ENCODE assay signal across 1 cellular context in genomic region chr10:127033569-127034175, GRCh38.
TF ChIP-seq lines count a peak whose summit lies in the region.

No MANE protein-coding gene starts in this region.

TF ChIP-seq in HepG2, 621 proteins besides CTCF, POLR2A, EP300 and RAD21 (continued from another document):
- TF ChIP-seq, protein P1, sequence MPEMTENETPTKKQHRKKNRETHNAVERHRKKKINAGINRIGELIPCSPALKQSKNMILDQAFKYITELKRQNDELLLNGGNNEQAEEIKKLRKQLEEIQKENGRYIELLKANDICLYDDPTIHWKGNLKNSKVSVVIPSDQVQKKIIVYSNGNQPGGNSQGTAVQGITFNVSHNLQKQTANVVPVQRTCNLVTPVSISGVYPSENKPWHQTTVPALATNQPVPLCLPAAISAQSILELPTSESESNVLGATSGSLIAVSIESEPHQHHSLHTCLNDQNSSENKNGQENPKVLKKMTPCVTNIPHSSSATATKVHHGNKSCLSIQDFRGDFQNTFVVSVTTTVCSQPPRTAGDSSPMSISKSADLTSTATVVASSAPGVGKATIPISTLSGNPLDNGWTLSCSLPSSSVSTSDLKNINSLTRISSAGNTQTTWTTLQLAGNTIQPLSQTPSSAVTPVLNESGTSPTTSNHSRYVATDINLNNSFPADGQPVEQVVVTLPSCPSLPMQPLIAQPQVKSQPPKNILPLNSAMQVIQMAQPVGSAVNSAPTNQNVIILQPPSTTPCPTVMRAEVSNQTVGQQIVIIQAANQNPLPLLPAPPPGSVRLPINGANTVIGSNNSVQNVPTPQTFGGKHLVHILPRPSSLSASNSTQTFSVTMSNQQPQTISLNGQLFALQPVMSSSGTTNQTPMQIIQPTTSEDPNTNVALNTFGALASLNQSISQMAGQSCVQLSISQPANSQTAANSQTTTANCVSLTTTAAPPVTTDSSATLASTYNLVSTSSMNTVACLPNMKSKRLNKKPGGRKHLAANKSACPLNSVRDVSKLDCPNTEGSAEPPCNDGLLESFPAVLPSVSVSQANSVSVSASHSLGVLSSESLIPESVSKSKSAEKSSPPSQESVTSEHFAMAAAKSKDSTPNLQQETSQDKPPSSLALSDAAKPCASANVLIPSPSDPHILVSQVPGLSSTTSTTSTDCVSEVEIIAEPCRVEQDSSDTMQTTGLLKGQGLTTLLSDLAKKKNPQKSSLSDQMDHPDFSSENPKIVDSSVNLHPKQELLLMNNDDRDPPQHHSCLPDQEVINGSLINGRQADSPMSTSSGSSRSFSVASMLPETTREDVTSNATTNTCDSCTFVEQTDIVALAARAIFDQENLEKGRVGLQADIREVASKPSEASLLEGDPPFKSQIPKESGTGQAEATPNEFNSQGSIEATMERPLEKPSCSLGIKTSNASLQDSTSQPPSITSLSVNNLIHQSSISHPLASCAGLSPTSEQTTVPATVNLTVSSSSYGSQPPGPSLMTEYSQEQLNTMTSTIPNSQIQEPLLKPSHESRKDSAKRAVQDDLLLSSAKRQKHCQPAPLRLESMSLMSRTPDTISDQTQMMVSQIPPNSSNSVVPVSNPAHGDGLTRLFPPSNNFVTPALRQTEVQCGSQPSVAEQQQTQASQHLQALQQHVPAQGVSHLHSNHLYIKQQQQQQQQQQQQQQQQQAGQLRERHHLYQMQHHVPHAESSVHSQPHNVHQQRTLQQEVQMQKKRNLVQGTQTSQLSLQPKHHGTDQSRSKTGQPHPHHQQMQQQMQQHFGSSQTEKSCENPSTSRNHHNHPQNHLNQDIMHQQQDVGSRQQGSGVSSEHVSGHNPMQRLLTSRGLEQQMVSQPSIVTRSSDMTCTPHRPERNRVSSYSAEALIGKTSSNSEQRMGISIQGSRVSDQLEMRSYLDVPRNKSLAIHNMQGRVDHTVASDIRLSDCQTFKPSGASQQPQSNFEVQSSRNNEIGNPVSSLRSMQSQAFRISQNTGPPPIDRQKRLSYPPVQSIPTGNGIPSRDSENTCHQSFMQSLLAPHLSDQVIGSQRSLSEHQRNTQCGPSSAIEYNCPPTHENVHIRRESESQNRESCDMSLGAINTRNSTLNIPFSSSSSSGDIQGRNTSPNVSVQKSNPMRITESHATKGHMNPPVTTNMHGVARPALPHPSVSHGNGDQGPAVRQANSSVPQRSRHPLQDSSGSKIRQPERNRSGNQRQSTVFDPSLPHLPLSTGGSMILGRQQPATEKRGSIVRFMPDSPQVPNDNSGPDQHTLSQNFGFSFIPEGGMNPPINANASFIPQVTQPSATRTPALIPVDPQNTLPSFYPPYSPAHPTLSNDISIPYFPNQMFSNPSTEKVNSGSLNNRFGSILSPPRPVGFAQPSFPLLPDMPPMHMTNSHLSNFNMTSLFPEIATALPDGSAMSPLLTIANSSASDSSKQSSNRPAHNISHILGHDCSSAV (CRISPR knock-in tag; IDR thresholded peaks at IDR 0.05; ENCODE audit: borderline replicate concordance), result no peak
- TF ChIP-seq ZFP36L1 (CRISPR knock-in tag; IDR thresholded peaks at IDR 0.05), result no peak
- no peak for TF ChIP-seq ZNF768 (CRISPR knock-in tag; IDR thresholded peaks at IDR 0.05)
- TF ChIP-seq, protein P2, sequence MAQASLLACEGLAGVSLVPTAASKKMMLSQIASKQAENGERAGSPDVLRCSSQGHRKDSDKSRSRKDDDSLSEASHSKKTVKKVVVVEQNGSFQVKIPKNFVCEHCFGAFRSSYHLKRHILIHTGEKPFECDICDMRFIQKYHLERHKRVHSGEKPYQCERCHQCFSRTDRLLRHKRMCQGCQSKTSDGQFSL (CRISPR knock-in tag; IDR thresholded peaks at IDR 0.05), result no peak
- TF ChIP-seq KAT8 (CRISPR knock-in tag; IDR thresholded peaks at IDR 0.05), result no peak
- peak; percentile 30; the same call in 1 of the 2 replicates for TF ChIP-seq YEATS2 (CRISPR knock-in tag; IDR thresholded peaks at IDR 0.05; ENCODE audit: borderline replicate concordance)
- TF ChIP-seq NR1H2 (CRISPR knock-in tag; IDR thresholded peaks at IDR 0.05; ENCODE audit: borderline replicate concordance, low read depth), result no peak
- TF ChIP-seq ZNF780A (CRISPR knock-in tag; IDR thresholded peaks at IDR 0.05), result no peak
- TF ChIP-seq, protein P3, sequence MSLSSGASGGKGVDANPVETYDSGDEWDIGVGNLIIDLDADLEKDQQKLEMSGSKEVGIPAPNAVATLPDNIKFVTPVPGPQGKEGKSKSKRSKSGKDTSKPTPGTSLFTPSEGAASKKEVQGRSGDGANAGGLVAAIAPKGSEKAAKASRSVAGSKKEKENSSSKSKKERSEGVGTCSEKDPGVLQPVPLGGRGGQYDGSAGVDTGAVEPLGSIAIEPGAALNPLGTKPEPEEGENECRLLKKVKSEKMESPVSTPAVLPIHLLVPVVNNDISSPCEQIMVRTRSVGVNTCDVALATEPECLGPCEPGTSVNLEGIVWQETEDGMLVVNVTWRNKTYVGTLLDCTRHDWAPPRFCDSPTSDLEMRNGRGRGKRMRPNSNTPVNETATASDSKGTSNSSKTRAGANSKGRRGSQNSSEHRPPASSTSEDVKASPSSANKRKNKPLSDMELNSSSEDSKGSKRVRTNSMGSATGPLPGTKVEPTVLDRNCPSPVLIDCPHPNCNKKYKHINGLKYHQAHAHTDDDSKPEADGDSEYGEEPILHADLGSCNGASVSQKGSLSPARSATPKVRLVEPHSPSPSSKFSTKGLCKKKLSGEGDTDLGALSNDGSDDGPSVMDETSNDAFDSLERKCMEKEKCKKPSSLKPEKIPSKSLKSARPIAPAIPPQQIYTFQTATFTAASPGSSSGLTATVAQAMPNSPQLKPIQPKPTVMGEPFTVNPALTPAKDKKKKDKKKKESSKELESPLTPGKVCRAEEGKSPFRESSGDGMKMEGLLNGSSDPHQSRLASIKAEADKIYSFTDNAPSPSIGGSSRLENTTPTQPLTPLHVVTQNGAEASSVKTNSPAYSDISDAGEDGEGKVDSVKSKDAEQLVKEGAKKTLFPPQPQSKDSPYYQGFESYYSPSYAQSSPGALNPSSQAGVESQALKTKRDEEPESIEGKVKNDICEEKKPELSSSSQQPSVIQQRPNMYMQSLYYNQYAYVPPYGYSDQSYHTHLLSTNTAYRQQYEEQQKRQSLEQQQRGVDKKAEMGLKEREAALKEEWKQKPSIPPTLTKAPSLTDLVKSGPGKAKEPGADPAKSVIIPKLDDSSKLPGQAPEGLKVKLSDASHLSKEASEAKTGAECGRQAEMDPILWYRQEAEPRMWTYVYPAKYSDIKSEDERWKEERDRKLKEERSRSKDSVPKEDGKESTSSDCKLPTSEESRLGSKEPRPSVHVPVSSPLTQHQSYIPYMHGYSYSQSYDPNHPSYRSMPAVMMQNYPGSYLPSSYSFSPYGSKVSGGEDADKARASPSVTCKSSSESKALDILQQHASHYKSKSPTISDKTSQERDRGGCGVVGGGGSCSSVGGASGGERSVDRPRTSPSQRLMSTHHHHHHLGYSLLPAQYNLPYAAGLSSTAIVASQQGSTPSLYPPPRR (CRISPR knock-in tag; IDR thresholded peaks at IDR 0.05; ENCODE audit: borderline replicate concordance), result peak; percentile 59; the same call in 1 of the 2 replicates
- TF ChIP-seq LCORL (IDR thresholded peaks at IDR 0.05), result no peak
- TF ChIP-seq LCORL (CRISPR knock-in tag; IDR thresholded peaks at IDR 0.05), result peak; percentile 86
- 0 out of 2 replicates have a peak, but pooled peaks have one; percentile 14 for TF ChIP-seq NR2F2 (IDR thresholded peaks at IDR 0.05; ENCODE audit: borderline replicate concordance, low read depth)
- TF ChIP-seq, protein P4, sequence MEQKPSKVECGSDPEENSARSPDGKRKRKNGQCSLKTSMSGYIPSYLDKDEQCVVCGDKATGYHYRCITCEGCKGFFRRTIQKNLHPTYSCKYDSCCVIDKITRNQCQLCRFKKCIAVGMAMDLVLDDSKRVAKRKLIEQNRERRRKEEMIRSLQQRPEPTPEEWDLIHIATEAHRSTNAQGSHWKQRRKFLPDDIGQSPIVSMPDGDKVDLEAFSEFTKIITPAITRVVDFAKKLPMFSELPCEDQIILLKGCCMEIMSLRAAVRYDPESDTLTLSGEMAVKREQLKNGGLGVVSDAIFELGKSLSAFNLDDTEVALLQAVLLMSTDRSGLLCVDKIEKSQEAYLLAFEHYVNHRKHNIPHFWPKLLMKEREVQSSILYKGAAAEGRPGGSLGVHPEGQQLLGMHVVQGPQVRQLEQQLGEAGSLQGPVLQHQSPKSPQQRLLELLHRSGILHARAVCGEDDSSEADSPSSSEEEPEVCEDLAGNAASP (CRISPR knock-in tag; IDR thresholded peaks at IDR 0.05; ENCODE audit: borderline replicate concordance), result 0 out of 2 replicates have a peak, but pooled peaks have one; percentile 12
- no peak for TF ChIP-seq NFE2L2 (IDR thresholded peaks at IDR 0.05; ENCODE audit: low read length)
- no peak for TF ChIP-seq SOX6 (IDR thresholded peaks at IDR 0.05)
- peak; percentile 99 for TF ChIP-seq SOX6 (CRISPR knock-in tag; IDR thresholded peaks at IDR 0.05)
- TF ChIP-seq ZNF468 (CRISPR knock-in tag; IDR thresholded peaks at IDR 0.05), result no peak
